In the genomic region with DNA sequence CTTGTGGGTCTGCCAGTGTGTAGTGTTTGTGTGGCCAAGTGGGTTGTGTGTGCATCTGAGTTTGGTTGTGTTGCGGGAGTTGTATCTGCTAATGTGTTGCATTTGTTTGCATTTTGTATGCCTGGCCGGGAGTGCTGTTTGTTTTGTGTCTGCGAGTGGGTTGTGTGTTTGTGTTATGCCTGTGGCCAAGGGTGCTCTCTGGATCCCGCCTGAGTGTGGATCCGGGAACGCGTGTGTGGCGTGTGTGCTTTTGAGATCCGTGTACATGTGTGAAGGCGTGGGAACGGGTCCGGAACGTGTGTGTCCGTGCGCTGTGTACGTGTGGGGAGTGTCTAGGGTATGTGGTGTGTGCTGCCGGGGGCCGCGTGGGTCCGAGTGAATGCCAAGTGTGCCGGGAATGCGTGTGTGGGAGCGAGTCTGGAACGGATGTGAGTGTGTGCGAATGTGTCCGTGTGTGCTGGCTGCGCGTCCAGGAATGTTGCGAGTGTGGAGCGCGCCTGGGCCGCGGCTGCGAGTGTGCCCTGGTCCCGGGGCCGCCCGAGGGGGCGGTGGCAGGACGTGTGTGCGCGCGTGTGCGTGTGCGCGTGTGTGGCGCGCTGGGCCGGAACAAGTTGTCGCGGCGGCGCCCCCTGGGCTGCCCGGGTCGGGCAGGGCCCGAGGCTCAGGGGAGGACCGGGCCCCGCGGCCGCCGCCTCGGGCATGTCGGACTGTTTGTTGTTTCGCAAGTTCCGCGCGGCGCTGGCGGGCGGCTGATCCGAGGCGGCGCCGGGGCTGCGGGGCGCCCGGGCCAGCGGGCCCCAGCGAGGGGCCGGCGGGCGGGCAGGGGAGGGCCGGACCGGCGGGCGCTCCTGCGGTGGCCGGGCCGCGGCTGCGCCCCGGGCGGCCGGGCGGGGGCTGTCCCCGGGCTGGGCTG, we compare ENCODE assay signal across 8 cellular contexts. TPM values are rescaled to one million over a fixed set of nuclear protein-coding genes. Genes with fewer than 3 reads are reported as not detected.
A peak's percentile ranks its signal among the peaks of the same experiment; 100 is the strongest.
DNase-seq lines count a peak whose midpoint lies in the region; ATAC-seq and TF ChIP-seq lines count a peak whose summit lies in the region.

No MANE protein-coding gene starts in this region.

- H3K4me1 Mint-ChIP-seq in activated naive CD8-positive, alpha-beta T cell treated with anti-CD3 and anti-CD28 coated beads, Interleukin-2, amount 50 U/mL, for 24 hours: peaks cover 14% of the 10 kb centered on the region

- no peaks in the 10 kb centered on the region for H3K36me3 Mint-ChIP-seq in activated naive CD8-positive, alpha-beta T cell treated with anti-CD3 and anti-CD28 coated beads, Interleukin-2, amount 50 U/mL, for 24 hours (ENCODE audit: low read depth)

- in situ Hi-C loops in Caki2 (cut with HindIII; ENCODE audit: low pct_unique_long_range_greater_than_20kb, low sequenced_read_pairs): loop anchor here (25.0 kb wide), 1 partner anchor 125 kb away; no protein-coding TSS in a partner anchor

- peaks cover 45% of the 10 kb centered on the region for H3K27me3 Mint-ChIP-seq in activated naive CD8-positive, alpha-beta T cell treated with anti-CD3 and anti-CD28 coated beads, Interleukin-2, amount 50 U/mL, for 24 hours

- no peaks in the 10 kb centered on the region for H3K4me1 ChIP-seq in prostate gland (replicated peaks)

- H3K4me3 ChIP-seq in prostate gland: peak overlapping the region; percentile 60 to 65

- no peaks in the 10 kb centered on the region for H3K9me3 ChIP-seq in prostate gland

- no peaks in the 10 kb centered on the region for H3K27me3 ChIP-seq in prostate gland (replicated peaks; ENCODE audit: insufficient read depth)

- H3K27ac Mint-ChIP-seq in activated naive CD8-positive, alpha-beta T cell treated with anti-CD3 and anti-CD28 coated beads, Interleukin-2, amount 50 U/mL, for 24 hours: peak overlapping the region; percentile 50

- TF ChIP-seq CTCF in prostate gland (IDR thresholded peaks at IDR 0.05): no peak

- intact Hi-C loops in left cardiac atrium (cut with DNase I) (loop anchor here (1.0 to 10.0 kb wide), 6 partner anchors 218 to 1471 kb away; no protein-coding TSS in a partner anchor), prostate gland (cut with DNase I) (loop anchor here (2.0 to 10.0 kb wide), 4 partner anchors 870 to 1472 kb away; no protein-coding TSS in a partner anchor)

- no peak for TF ChIP-seq POLR2A in prostate gland (IDR thresholded peaks at IDR 0.05)

- peak overlapping the region; percentile 74 for H3K27ac ChIP-seq in prostate gland

- WGBS in prostate gland: under 1% methylated on average over 86 of the region's 95 CpGs

- H3K36me3 ChIP-seq in prostate gland: no peaks in the 10 kb centered on the region

- H3K9me3 Mint-ChIP-seq in activated naive CD8-positive, alpha-beta T cell treated with anti-CD3 and anti-CD28 coated beads, Interleukin-2, amount 50 U/mL, for 24 hours: no peaks in the 10 kb centered on the region

- DNase-seq in Caki2 (ENCODE audit: low read depth) (peak; percentile 61), LHCN-M2 (ENCODE audit: low read depth) (peak; percentile 61), left cardiac atrium (peak; percentile 70), prostate gland (ENCODE audit: low spot score) (peak; percentile 32), KG1 (lab: John Stamatoyannopoulos, UW) (no peak), NAMALWA (ENCODE audit: low spot score) (no peak)
- peak; percentile 14 for DNase-seq in activated naive CD8-positive, alpha-beta T cell treated with anti-CD3 and anti-CD28 coated beads, Interleukin-2, amount 50 U/mL, for 24 hours

- H3K4me3 Mint-ChIP-seq in activated naive CD8-positive, alpha-beta T cell treated with anti-CD3 and anti-CD28 coated beads, Interleukin-2, amount 50 U/mL, for 24 hours: peak overlapping the region; percentile 70

- ATAC-seq in activated naive CD8-positive, alpha-beta T cell treated with anti-CD3 and anti-CD28 coated beads, Interleukin-2, amount 50 U/mL, for 24 hours: no peak
- ATAC-seq in left cardiac atrium (peak; percentile 37 to 62), GM21515 (IDR thresholded peaks at IDR 0.05; ENCODE audit: unreplicated experiment) (no peak)

RNA-seq across cellular contexts. Expression of gene PTPRU, which starts 0.9 kb away (rescaled TPM):
- total RNA-seq in Caki2 (2014; rRNA removed; shearing (Covaris generic); ENCODE audit: low replicate concordance): 42.0 and 43.4 TPM in 2 replicates
- total RNA-seq in LHCN-M2 (2014; rRNA removed) (86.0 and 96.7 TPM in 2 replicates), left cardiac atrium (10 to 100 TPM; 13.6 to 18.2 TPM), prostate gland (10 to 100 TPM; 49.9 to 60.5 TPM)
- 6.0 TPM for polyA plus RNA-seq in LHCN-M2 (2012)

RNA-seq across cellular contexts. Expression of gene MECR, which starts 6.5 kb away (rescaled TPM):
- 9.9 and 17.3 TPM in 2 replicates for total RNA-seq in Caki2 (2014; rRNA removed; shearing (Covaris generic); ENCODE audit: low replicate concordance)
- total RNA-seq in LHCN-M2 (2014; rRNA removed) (32.4 and 33.3 TPM in 2 replicates), left cardiac atrium (10 to 100 TPM; 25.8 to 26.2 TPM), prostate gland (10 to 100 TPM; 17.7 to 49.3 TPM)
- 32.6 TPM for polyA plus RNA-seq in LHCN-M2 (2012)

RNA-seq across cellular contexts. Expression of gene SRSF4, which starts 55.5 kb away (rescaled TPM):
- total RNA-seq in Caki2 (2014; rRNA removed; shearing (Covaris generic); ENCODE audit: low replicate concordance): 29.5 and 30.9 TPM in 2 replicates
- total RNA-seq in LHCN-M2 (2014; rRNA removed) (51.9 and 55.9 TPM in 2 replicates), left cardiac atrium (10 to 100 TPM; 50.1 to 63.9 TPM), prostate gland (10 to 100 TPM; 55.2 to 65.7 TPM)
- polyA plus RNA-seq in LHCN-M2 (2012): 46.7 TPM

Comparison
In these comparisons a context has a peak if more than half of its experiments do, and no peak if none do; other contexts are left out.
1. DNase-seq: peak in Caki2 (single experiment), LHCN-M2 (single experiment), activated naive CD8-positive, alpha-beta T cell treated with anti-CD3 and anti-CD28 coated beads, Interleukin-2, amount 50 U/mL, for 24 hours (single experiment), left cardiac atrium (single experiment) and prostate gland (single experiment); none in KG1 (single experiment) and NAMALWA (single experiment).
2. ATAC-seq: peak in left cardiac atrium (2 of 2); none in activated naive CD8-positive, alpha-beta T cell treated with anti-CD3 and anti-CD28 coated beads, Interleukin-2, amount 50 U/mL, for 24 hours (single experiment) and GM21515 (single experiment).